Comparison of ENCODE assay signal across 11 cellular contexts in the genomic region with DNA sequence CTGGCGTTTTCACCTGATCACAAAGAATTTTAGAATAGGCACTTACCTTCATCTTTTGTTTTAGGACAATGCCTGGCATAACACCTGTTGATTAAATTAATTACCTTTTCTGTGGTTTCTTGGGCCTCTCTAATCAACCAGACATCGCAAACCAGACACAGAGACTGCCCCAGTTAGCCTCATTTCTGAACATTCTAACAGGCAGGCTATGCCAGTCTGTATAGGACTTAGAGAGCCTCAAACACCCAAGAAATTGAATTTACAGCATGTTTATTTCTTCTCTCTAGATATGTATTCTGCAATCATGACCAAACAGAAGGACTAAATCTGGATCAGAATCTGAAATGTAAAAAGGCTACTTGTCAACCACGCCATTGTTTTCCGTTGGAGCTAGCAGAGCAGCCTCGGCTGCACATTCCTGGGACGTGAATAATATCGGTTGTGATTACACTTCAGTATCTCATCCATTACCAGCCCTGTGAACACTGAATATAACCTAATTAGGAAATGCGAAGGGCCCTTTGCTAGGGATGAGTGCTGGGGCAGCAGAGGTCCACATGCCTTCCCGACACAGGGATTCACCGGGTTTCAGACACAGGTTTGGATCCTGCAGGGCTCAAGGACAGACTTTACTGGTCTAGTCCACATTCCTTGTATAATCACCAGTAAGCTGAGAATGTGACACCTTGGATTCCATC. TPM values are rescaled to one million over a fixed set of nuclear protein-coding genes. Genes with fewer than 3 reads are reported as not detected.
A peak's percentile ranks its signal among the peaks of the same experiment; 100 is the strongest.
DNase-seq lines count a peak whose midpoint lies in the region; ATAC-seq and TF ChIP-seq lines count a peak whose summit lies in the region.
"Had no signal": no experiment of that assay in that cellular context is flagged by ENCODE, and none has a peak within 500 bp of the region (broad histone marks: within the 10 kb centered on the region; RNA-seq: fewer than 3 reads in every experiment).

No MANE protein-coding gene starts in this region.

- peak overlapping the region; percentile 96 for H3K27ac ChIP-seq in SJSA1

- TF ChIP-seq CTCF in Caco-2 (IDR thresholded peaks at IDR 0.05; ENCODE audit: insufficient read depth in 1 of 2, low read depth in 1 of 2, low read length in 1 of 2, severe bottlenecking in 1 of 2, unreplicated experiment in 1 of 2) (no peak), osteocyte (IDR thresholded peaks at IDR 0.05) (no peak)

- H3K36me3 ChIP-seq in Caco-2 (ENCODE audit: control insufficient read depth, insufficient read depth, low read length): no peaks in the 10 kb centered on the region
- H3K36me3 ChIP-seq in SJSA1: no peaks in the 10 kb centered on the region

- H3K4me1 ChIP-seq in Caco-2 (peaks cover 26% of the 10 kb centered on the region), SJSA1 (replicated peaks) (peaks cover 51% of the 10 kb centered on the region)

- DNase-seq in Caco-2: peak; percentile 74 to 82
- peak; percentile 88 to 91 for DNase-seq in SJSA1 (ENCODE audit: low read depth in 1 of 2, low spot score in 2 of 2)
- DNase-seq in fibroblast of the conjunctiva (ENCODE audit: low read depth): peak; percentile 72
- DNase-seq in osteocyte (ENCODE audit: extremely low spot score, unreplicated experiment): no peak
- DNase-seq in hippocampal formation (lab: John Stamatoyannopoulos, UW): no peak
- no peak for DNase-seq in NCI-H187 (lab: John Stamatoyannopoulos, UW)
- DNase-seq: activated CD4-positive, alpha-beta memory T cell treated with anti-CD3 and anti-CD28 coated beads for 36 hours; effector CD4-positive, alpha-beta T cell; NCI-H526 treated with DMSO at 0.1 percent for 48 hours had no signal

- CTCF ChIA-PET in Caco-2 (lab: Charles Lee): interaction anchor here (1.0 kb wide), 1 partner anchor 144 kb away, joined by 4 read pairs; no protein-coding TSS in a partner anchor

- H3K27me3 Mint-ChIP-seq in Caco-2 (ENCODE audit: insufficient read depth, unreplicated experiment) (no peaks in the 10 kb centered on the region), osteocyte (ENCODE audit: unreplicated experiment) (no peaks in the 10 kb centered on the region)
- H3K27me3 Mint-ChIP-seq: activated CD4-positive, alpha-beta memory T cell treated with anti-CD3 and anti-CD28 coated beads for 36 hours had no signal

- no peaks in the 10 kb centered on the region for H3K9me3 Mint-ChIP-seq in Caco-2 (ENCODE audit: unreplicated experiment)
- H3K9me3 Mint-ChIP-seq in osteocyte (ENCODE audit: unreplicated experiment): peaks cover 4% of the 10 kb centered on the region
- H3K9me3 Mint-ChIP-seq: activated CD4-positive, alpha-beta memory T cell treated with anti-CD3 and anti-CD28 coated beads for 36 hours had no signal

- H3K9me3 ChIP-seq in Caco-2 (no peaks in the 10 kb centered on the region), SJSA1 (replicated peaks) (peaks cover 8% of the 10 kb centered on the region)

- POLR2A ChIA-PET in Caco-2 (lab: Charles Lee): interaction anchor here (0.5 to 1.5 kb wide), 6 partner anchors 17 to 236 kb away, joined by 3 to 6 read pairs (median 3); partner anchors contain the start of gene RMDN2

- TSS peak; percentile 82 for BruUV-seq in Caco-2 (replicated peaks; lab: Mats Ljungman, UMichigan)

- H3K36me3 Mint-ChIP-seq in Caco-2 (ENCODE audit: insufficient read depth, unreplicated experiment) (no peaks in the 10 kb centered on the region), osteocyte (ENCODE audit: unreplicated experiment) (no peaks in the 10 kb centered on the region)
- H3K36me3 Mint-ChIP-seq: activated CD4-positive, alpha-beta memory T cell treated with anti-CD3 and anti-CD28 coated beads for 36 hours had no signal

- H3K4me3 Mint-ChIP-seq in Caco-2 (ENCODE audit: unreplicated experiment) (peak overlapping the region; percentile 36), osteocyte (ENCODE audit: unreplicated experiment) (no peak overlapping the region)
- H3K4me3 Mint-ChIP-seq: activated CD4-positive, alpha-beta memory T cell treated with anti-CD3 and anti-CD28 coated beads for 36 hours had no signal

- H3K4me3 ChIP-seq in Caco-2 (ENCODE audit: low read depth, low read length): no peak overlapping the region
- H3K4me3 ChIP-seq in SJSA1: no peak overlapping the region

- H3K27ac Mint-ChIP-seq in Caco-2 (ENCODE audit: unreplicated experiment): peak overlapping the region; percentile 70
- peak overlapping the region; percentile 58 for H3K27ac Mint-ChIP-seq in osteocyte (ENCODE audit: unreplicated experiment)
- H3K27ac Mint-ChIP-seq: activated CD4-positive, alpha-beta memory T cell treated with anti-CD3 and anti-CD28 coated beads for 36 hours had no signal

- ATAC-seq in HG03354 (IDR thresholded peaks at IDR 0.05; ENCODE audit: poor library complexity, severe bottlenecking, unreplicated experiment): no peak
- no peak for ATAC-seq in HG03457 (IDR thresholded peaks at IDR 0.05; ENCODE audit: unreplicated experiment)

- peaks cover 31% of the 10 kb centered on the region for H3K4me1 Mint-ChIP-seq in Caco-2 (ENCODE audit: low read depth, unreplicated experiment)
- H3K4me1 Mint-ChIP-seq in osteocyte (ENCODE audit: unreplicated experiment): peaks cover 26% of the 10 kb centered on the region

- H3K27me3 ChIP-seq in Caco-2 (replicated peaks; ENCODE audit: control insufficient read depth, insufficient read depth, low read length) (no peaks in the 10 kb centered on the region), SJSA1 (replicated peaks) (no peaks in the 10 kb centered on the region)

- intact Hi-C loops in Caco-2 (cut with micrococcal nuclease; ENCODE audit: unreplicated experiment): loop anchor here (1.0 to 5.0 kb wide), 3 partner anchors 16 to 113 kb away; no protein-coding TSS in a partner anchor

RNA-seq across cellular contexts. Expression of gene CDC42EP3, which starts 17.5 kb away (rescaled TPM):
- 87.5 and 95.8 TPM in 2 replicates for total RNA-seq in Caco-2 (2022)
- total RNA-seq in SJSA1 (2014; rRNA removed; shearing (Covaris generic)): 33.6 and 50.8 TPM in 2 replicates
- total RNA-seq in osteocyte: 40.9 and 46.2 TPM in 2 replicates

Comparison
In these comparisons a context has a peak if more than half of its experiments do, and no peak if none do; other contexts are left out.
1. DNase-seq: peak in Caco-2 (2 of 2), SJSA1 (2 of 2) and fibroblast of the conjunctiva (single experiment); none in osteocyte (single experiment), hippocampal formation (0 of 2) and NCI-H187 (0 of 2).